Comparison of ENCODE assay signal across 11 cellular contexts in genomic region chr10:46577624-46578474, GRCh38. TPM values are rescaled to one million over a fixed set of nuclear protein-coding genes. Genes with fewer than 3 reads are reported as not detected.
"Had no signal": no experiment of that assay in that cellular context is flagged by ENCODE, and none has a peak within 500 bp of the region (broad histone marks: within the 10 kb centered on the region; RNA-seq: fewer than 3 reads in every experiment).

No MANE protein-coding gene starts in this region.

RNA-seq across cellular contexts. Expression of gene SYT15, which starts 1.1 kb away (rescaled TPM):
- total RNA-seq: epithelial cell of proximal tubule had no signal

RNA-seq across cellular contexts. Expression of gene GPRIN2, which starts 21.4 kb away (rescaled TPM):
- total RNA-seq: activated B cell treated with CpG ODN at 0.5 μM for 24 hours; activated CD4-positive, alpha-beta T cell treated with anti-CD3 and anti-CD28 coated beads for 36 hours; activated CD8-positive, alpha-beta memory T cell treated with anti-CD3 and anti-CD28 coated beads for 36 hours; activated naive CD8-positive, alpha-beta T cell treated with anti-CD3 and anti-CD28 coated beads for 36 hours; activated T-cell treated with anti-CD3 and anti-CD28 coated beads, Interleukin-2, amount 50 U/mL, for 4 hours; activated T-helper 2 cell treated with anti-CD3 and anti-CD28 coated beads, Interferon-gamma antibody, Interleukin-2, Interleukin-4, amounts not matched to agents 10 μg/mL and 5 μg/mL and 100 μg/mL, durations not matched to agents 14 hours and 24 hours and 36 hours; fibroblast of lung; left cardiac atrium; natural killer cell; pulmonary artery endothelial cell had no signal
- polyA plus RNA-seq: fibroblast of lung had no signal
